In the genomic region with DNA sequence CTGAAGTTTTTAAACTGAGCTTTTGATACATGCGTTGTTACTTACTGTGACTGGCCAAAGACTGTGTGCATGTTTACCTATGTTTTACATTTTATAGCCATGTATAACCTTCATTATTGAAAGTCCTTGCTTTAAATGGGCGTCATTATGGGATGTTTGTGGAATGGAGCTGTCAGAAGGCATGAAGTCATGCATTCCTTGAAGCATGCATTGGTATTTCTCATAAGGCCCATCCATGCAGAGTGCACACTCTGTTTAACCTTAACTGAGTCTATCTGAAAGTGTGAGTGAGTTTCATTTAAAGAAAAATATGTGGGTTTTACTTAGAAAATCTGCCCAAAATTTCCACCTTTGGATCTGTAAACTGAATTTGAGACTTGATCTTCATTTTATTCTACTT, we compare ENCODE assay signal across 10 cellular contexts.
A peak's percentile ranks its signal among the peaks of the same experiment; 100 is the strongest.
DNase-seq lines count a peak whose midpoint lies in the region; ATAC-seq and TF ChIP-seq lines count a peak whose summit lies in the region.
"Had no signal": no experiment of that assay in that cellular context is flagged by ENCODE, and none has a peak within 500 bp of the region (broad histone marks: within the 10 kb centered on the region; RNA-seq: fewer than 3 reads in every experiment).

No MANE protein-coding gene starts in this region.

- peaks cover 11% of the 10 kb centered on the region; the same call in 1 of the 2 replicates for H3K36me3 ChIP-seq in Loucy (ENCODE audit: insufficient read depth, low read length)

- peaks cover 74% of the 10 kb centered on the region for H4K20me1 ChIP-seq in Loucy (ENCODE audit: insufficient read depth, low read length, poor library complexity, severe bottlenecking)

- peak; percentile 51 for DNase-seq in AG08396 (ENCODE audit: low spot score)
- peak; percentile 45 for DNase-seq in dedifferentiated amniotic fluid mesenchymal stem cell (ENCODE audit: extremely low spot score)
- no peak for DNase-seq in NCI-H524 treated with DMSO at 0.1 percent for 48 hours (lab: John Stamatoyannopoulos, UW)
- DNase-seq: Caco-2, PC-9 had no signal

- no peaks in the 10 kb centered on the region for H3K27me3 ChIP-seq in Loucy (ENCODE audit: insufficient read depth, low read length, poor library complexity, severe bottlenecking)

- H3K4me1 ChIP-seq in Loucy (ENCODE audit: insufficient read depth, low read length, poor library complexity, severe bottlenecking) = peaks cover 62% of the 10 kb centered on the region

- no peak for ATAC-seq in HG02588 (IDR thresholded peaks at IDR 0.05; ENCODE audit: unreplicated experiment)
- no peak for ATAC-seq in HG02852 (IDR thresholded peaks at IDR 0.05; ENCODE audit: unreplicated experiment)
- ATAC-seq in GM19463 (IDR thresholded peaks at IDR 0.05; ENCODE audit: unreplicated experiment) = no peak

- peaks cover 84% of the 10 kb centered on the region for H3K79me2 ChIP-seq in Loucy (ENCODE audit: insufficient read depth, low read length)

- H3K9me3 ChIP-seq in Loucy (ENCODE audit: insufficient read depth, low read depth, low read length) = no peaks in the 10 kb centered on the region
- H3K9me3 ChIP-seq: Caco-2 had no signal

- no peak overlapping the region for H3K4me3 ChIP-seq in Loucy (ENCODE audit: low read length, poor library complexity, severe bottlenecking)
- H3K4me3 ChIP-seq: PC-9 had no signal

- H3K9me2 ChIP-seq in Loucy (replicated peaks; ENCODE audit: low read depth, low read length) = no peaks in the 10 kb centered on the region

- no peak overlapping the region for H3K9ac ChIP-seq in Loucy (ENCODE audit: low read depth, low read length, poor library complexity, severe bottlenecking)

- H3K27me3 Mint-ChIP-seq in nephron (ENCODE audit: low read depth) = no peaks in the 10 kb centered on the region

- no peaks in the 10 kb centered on the region for H3K9me3 Mint-ChIP-seq in nephron

- peak overlapping the region in 2 of 3 experiments; percentile 64 to 70 for H3K27ac Mint-ChIP-seq in nephron

- peak overlapping the region; percentile 36 for H3K4me2 ChIP-seq in Loucy (ENCODE audit: low read depth, low read length, poor library complexity, severe bottlenecking)
- H3K4me2 ChIP-seq: PC-9 had no signal

- H3K4me3 Mint-ChIP-seq in nephron = no peak overlapping the region

- TF ChIP-seq CTCF in Loucy (conservative IDR thresholded peaks at IDR 0.05; ENCODE audit: low read length) (no peak), nephron (IDR thresholded peaks at IDR 0.05; ENCODE audit: unreplicated experiment in 3 of 3) (no peak)

- H3F3A ChIP-seq in Loucy (ENCODE audit: low read depth) = peaks cover 16% of the 10 kb centered on the region

- no peak overlapping the region for H2AFZ ChIP-seq in Loucy (ENCODE audit: low read length)
- H2AFZ ChIP-seq: PC-9 had no signal

- peaks cover 9% of the 10 kb centered on the region for H3K36me3 Mint-ChIP-seq in nephron (ENCODE audit: low read depth)

- peaks cover 63% of the 10 kb centered on the region for H3K4me1 Mint-ChIP-seq in nephron
